ENCODE assay signal across 23 cellular contexts in the genomic region with DNA sequence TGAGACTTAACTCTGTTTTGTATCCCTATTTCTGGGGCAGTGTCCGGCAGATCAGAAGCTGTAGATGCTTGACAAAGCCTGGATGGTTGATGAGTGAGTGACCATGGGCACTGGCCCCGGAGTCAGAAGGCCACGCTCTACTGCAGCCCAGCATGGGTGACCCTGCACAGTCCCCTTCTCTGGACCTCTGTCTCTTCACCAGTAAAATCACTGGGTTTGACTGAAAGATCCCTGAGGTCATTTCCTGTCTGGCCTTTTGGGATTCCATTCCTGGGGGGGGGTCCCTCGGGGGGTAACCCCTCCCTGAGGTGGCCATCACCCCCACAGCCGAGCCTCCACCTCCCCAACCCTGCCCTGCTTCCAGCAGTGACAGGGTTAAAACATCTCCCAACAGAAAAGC. TPM values are rescaled to one million over a fixed set of nuclear protein-coding genes. Genes with fewer than 3 reads are reported as not detected.
DNase-seq lines count a peak whose midpoint lies in the region; ATAC-seq, FAIRE-seq and TF ChIP-seq lines count a peak whose summit lies in the region.
"Had no signal": no experiment of that assay in that cellular context is flagged by ENCODE, and none has a peak within 500 bp of the region (broad histone marks: within the 10 kb centered on the region; RNA-seq: fewer than 3 reads in every experiment).

No MANE protein-coding gene starts in this region.

- no peak for ATAC-seq in GM23338
- ATAC-seq in stimulated activated memory B cell treated with anti-CD40 and anti-IgM and Interleukin-4, amounts not matched to agents 10 μg/mL and 1 μg/mL and 100 μg/mL, for 72 hours, result no peak
- ATAC-seq: A549 had no signal

- H3F3A ChIP-seq in GM23338 (replicated peaks; ENCODE audit: low read depth) (no peaks in the 10 kb centered on the region), neural progenitor cell (ENCODE audit: low read depth) (peaks cover 5% of the 10 kb centered on the region)

- H3K4me2 ChIP-seq in GM23338 (no peak overlapping the region), neural progenitor cell (no peak overlapping the region)
- H3K4me2 ChIP-seq: A549; BLaER1 treated with 17β-estradiol and CSF1 and Interleukin-3, amounts not matched to agents 10 nM and 100 nM had no signal

- H3K9me3 Mint-ChIP-seq in GM23338, result no peaks in the 10 kb centered on the region
- H3K9me3 Mint-ChIP-seq in glutamatergic neuron (ENCODE audit: unreplicated experiment), result peaks cover 13% of the 10 kb centered on the region
- no peaks in the 10 kb centered on the region for H3K9me3 Mint-ChIP-seq in stimulated activated memory B cell treated with anti-CD40 and anti-IgM and Interleukin-4, amounts not matched to agents 10 μg/mL and 1 μg/mL and 100 μg/mL, for 72 hours
- no peaks in the 10 kb centered on the region for H3K9me3 Mint-ChIP-seq in neural progenitor cell
- H3K9me3 Mint-ChIP-seq: CD14-positive monocyte; CD4-positive, alpha-beta T cell had no signal

- H3K4me3 ChIP-seq in GM23338, result no peak overlapping the region
- H3K4me3 ChIP-seq in ascending aorta, result no peak overlapping the region
- no peak overlapping the region for H3K4me3 ChIP-seq in WERI-Rb-1 (ENCODE audit: low read depth, low read length)
- H3K4me3 ChIP-seq in neural progenitor cell, result no peak overlapping the region
- H3K4me3 ChIP-seq: A549; BLaER1 treated with 17β-estradiol and CSF1 and Interleukin-3, amounts not matched to agents 10 nM and 100 nM had no signal

- H2AFZ ChIP-seq in GM23338 (0 out of 2 replicates have a peak overlapping the region, but pooled peaks have one; percentile 10), neural progenitor cell (replicated peaks) (no peak overlapping the region)

- H3K27ac Mint-ChIP-seq in GM23338, result no peak overlapping the region
- no peak overlapping the region for H3K27ac Mint-ChIP-seq in glutamatergic neuron (ENCODE audit: unreplicated experiment)
- peak overlapping the region; percentile 47 for H3K27ac Mint-ChIP-seq in stimulated activated memory B cell treated with anti-CD40 and anti-IgM and Interleukin-4, amounts not matched to agents 10 μg/mL and 1 μg/mL and 100 μg/mL, for 72 hours
- no peak overlapping the region for H3K27ac Mint-ChIP-seq in neural progenitor cell
- H3K27ac Mint-ChIP-seq: CD4-positive, alpha-beta T cell; CD8-positive, alpha-beta memory T cell had no signal

- H3K9ac ChIP-seq in neural progenitor cell, result no peak overlapping the region
- H3K9ac ChIP-seq: BLaER1 treated with 17β-estradiol and CSF1 and Interleukin-3, amounts not matched to agents 10 nM and 100 nM had no signal

- no peaks in the 10 kb centered on the region for H3K36me3 Mint-ChIP-seq in GM23338 (ENCODE audit: low read depth)
- no peaks in the 10 kb centered on the region for H3K36me3 Mint-ChIP-seq in glutamatergic neuron (ENCODE audit: unreplicated experiment)
- no peaks in the 10 kb centered on the region for H3K36me3 Mint-ChIP-seq in stimulated activated memory B cell treated with anti-CD40 and anti-IgM and Interleukin-4, amounts not matched to agents 10 μg/mL and 1 μg/mL and 100 μg/mL, for 72 hours
- peaks cover 1% of the 10 kb centered on the region for H3K36me3 Mint-ChIP-seq in neural progenitor cell

- no peaks in the 10 kb centered on the region for H3K27me3 ChIP-seq in GM23338 (ENCODE audit: insufficient read depth)
- no peaks in the 10 kb centered on the region for H3K27me3 ChIP-seq in ascending aorta
- no peaks in the 10 kb centered on the region for H3K27me3 ChIP-seq in WERI-Rb-1 (ENCODE audit: insufficient read depth, low read depth, severe bottlenecking)
- no peaks in the 10 kb centered on the region for H3K27me3 ChIP-seq in neural progenitor cell
- H3K27me3 ChIP-seq: BE2C had no signal

- H3K4me3 Mint-ChIP-seq in GM23338 (no peak overlapping the region), glutamatergic neuron (ENCODE audit: unreplicated experiment) (peak overlapping the region; percentile 63), neural progenitor cell (no peak overlapping the region)
- H3K4me3 Mint-ChIP-seq in stimulated activated memory B cell treated with anti-CD40 and anti-IgM and Interleukin-4, amounts not matched to agents 10 μg/mL and 1 μg/mL and 100 μg/mL, for 72 hours, result no peak overlapping the region
- H3K4me3 Mint-ChIP-seq: CD14-positive monocyte; CD4-positive, alpha-beta T cell; CD8-positive, alpha-beta memory T cell had no signal

- H4K20me1 ChIP-seq in GM23338 (replicated peaks; ENCODE audit: insufficient read depth) (no peaks in the 10 kb centered on the region), neural progenitor cell (ENCODE audit: low read depth) (no peaks in the 10 kb centered on the region)

- intact Hi-C loops in ascending aorta (cut with DNase I), result no loop called here

- TF ChIP-seq CTCF in GM23338 (conservative IDR thresholded peaks at IDR 0.05; ENCODE audit: low read depth in 2 of 2) (no peak), ascending aorta (IDR thresholded peaks at IDR 0.05) (no peak), glutamatergic neuron (IDR thresholded peaks at IDR 0.05; ENCODE audit: partially characterized antibody, unreplicated experiment) (no peak), WERI-Rb-1 (IDR thresholded peaks at IDR 0.05; ENCODE audit: low read depth, low read length) (no peak), neural progenitor cell (IDR thresholded peaks at IDR 0.05) (no peak)

- H3K4me1 ChIP-seq in GM23338 (ENCODE audit: insufficient read depth), result peaks cover 7% of the 10 kb centered on the region; the same call in 1 of the 2 replicates
- H3K4me1 ChIP-seq in ascending aorta, result peaks cover 0 to 7% of the 10 kb centered on the region in 2 donors
- peaks cover 19% of the 10 kb centered on the region for H3K4me1 ChIP-seq in neural progenitor cell
- H3K4me1 ChIP-seq: A549, BE2C had no signal

- no peaks in the 10 kb centered on the region for H3K9me3 ChIP-seq in ascending aorta
- no peaks in the 10 kb centered on the region for H3K9me3 ChIP-seq in WERI-Rb-1 (ENCODE audit: severe bottlenecking)
- H3K9me3 ChIP-seq in neural progenitor cell (ENCODE audit: low read depth), result no peaks in the 10 kb centered on the region
- H3K9me3 ChIP-seq: A549; BE2C; BLaER1 treated with 17β-estradiol and CSF1 and Interleukin-3, amounts not matched to agents 10 nM and 100 nM had no signal

- no peak for FAIRE-seq in frontal cortex (lab: Jason Lieb, UNC)
- FAIRE-seq: A549, GM12891, H1 had no signal

- no peaks in the 10 kb centered on the region for H3K36me3 ChIP-seq in GM23338 (ENCODE audit: insufficient read depth)
- H3K36me3 ChIP-seq in ascending aorta, result peaks cover 0 to 4% of the 10 kb centered on the region in 2 donors
- H3K36me3 ChIP-seq in WERI-Rb-1, result no peaks in the 10 kb centered on the region
- no peaks in the 10 kb centered on the region for H3K36me3 ChIP-seq in neural progenitor cell
- H3K36me3 ChIP-seq: BE2C; BLaER1 treated with 17β-estradiol and CSF1 and Interleukin-3, amounts not matched to agents 10 nM and 100 nM had no signal

- H3K79me2 ChIP-seq in GM23338 (replicated peaks; ENCODE audit: insufficient read depth) (no peaks in the 10 kb centered on the region), neural progenitor cell (ENCODE audit: low read depth) (no peaks in the 10 kb centered on the region)

- H3K27me3 Mint-ChIP-seq in GM23338 (ENCODE audit: insufficient read depth, low read depth, poor library complexity), result peaks cover 6% of the 10 kb centered on the region
- H3K27me3 Mint-ChIP-seq in glutamatergic neuron (ENCODE audit: unreplicated experiment), result peaks cover 2% of the 10 kb centered on the region
- no peaks in the 10 kb centered on the region for H3K27me3 Mint-ChIP-seq in stimulated activated memory B cell treated with anti-CD40 and anti-IgM and Interleukin-4, amounts not matched to agents 10 μg/mL and 1 μg/mL and 100 μg/mL, for 72 hours
- H3K27me3 Mint-ChIP-seq in neural progenitor cell (ENCODE audit: insufficient read depth, low read depth), result peaks cover 8% of the 10 kb centered on the region
- H3K27me3 Mint-ChIP-seq: CD4-positive, alpha-beta T cell had no signal

- peaks cover 18% of the 10 kb centered on the region for H3K4me1 Mint-ChIP-seq in GM23338
- H3K4me1 Mint-ChIP-seq in glutamatergic neuron (ENCODE audit: low read depth, unreplicated experiment), result peaks cover 14% of the 10 kb centered on the region
- H3K4me1 Mint-ChIP-seq in stimulated activated memory B cell treated with anti-CD40 and anti-IgM and Interleukin-4, amounts not matched to agents 10 μg/mL and 1 μg/mL and 100 μg/mL, for 72 hours, result peaks cover 16% of the 10 kb centered on the region
- peaks cover 51% of the 10 kb centered on the region for H3K4me1 Mint-ChIP-seq in neural progenitor cell
- H3K4me1 Mint-ChIP-seq: CD8-positive, alpha-beta memory T cell had no signal

- H3K27ac ChIP-seq in GM23338 (ENCODE audit: low read depth) (no peak overlapping the region), ascending aorta (peak overlapping the region; percentile 30 to 53), WERI-Rb-1 (no peak overlapping the region), neural progenitor cell (no peak overlapping the region)
- H3K27ac ChIP-seq: A549; BLaER1 treated with 17β-estradiol and CSF1 and Interleukin-3, amounts not matched to agents 10 nM and 100 nM had no signal

- H3K9me2 ChIP-seq in GM23338 (ENCODE audit: insufficient read depth), result no peaks in the 10 kb centered on the region

- DNase-seq in GM23338 (ENCODE audit: low spot score), result no peak
- DNase-seq in ascending aorta (ENCODE audit: low spot score in 2 of 2), result no peak
- DNase-seq in glutamatergic neuron, result no peak
- DNase-seq in WERI-Rb-1, result no peak
- no peak for DNase-seq in neural progenitor cell (ENCODE audit: low spot score)
- DNase-seq in frontal cortex (ENCODE audit: low spot score in 2 of 2), result no peak
- DNase-seq: 8988T; ACHN; AML-193; BE2C; CD4-positive, alpha-beta T cell; CD8-positive, alpha-beta memory T cell; DMS53; DMS79 treated with DMSO at 0.1 percent for 48 hours; GF-D8; H7; HCEC 1CT had no signal

TF ChIP-seq in GM23338, 12 proteins besides CTCF, POLR2A, EP300 and RAD21 (continues in another document):
- no peak for TF ChIP-seq EZH2phosphoT487 (IDR thresholded peaks at IDR 0.05; ENCODE audit: unreplicated experiment)
- no peak for TF ChIP-seq POLR2AphosphoS5 (IDR thresholded peaks at IDR 0.05; ENCODE audit: low read depth)

RNA-seq across cellular contexts. Expression of gene MRPL35, which starts 31.7 kb away (rescaled TPM):
- total RNA-seq in GM23338 (2014; rRNA removed; shearing (Covaris generic)), result 33.5 and 43.8 TPM in 2 replicates
- polyA plus RNA-seq in GM23338 (2016; fragmentation: Nextera tagmentation; extraction: Ambion mirVana), result 57.2 and 62.0 TPM in 2 replicates
- 4.7 TPM for total RNA-seq in ascending aorta
- total RNA-seq in glutamatergic neuron (ENCODE audit: unreplicated experiment), result 32.3 TPM
- 24.8 and 38.1 TPM in 2 replicates for total RNA-seq in neural progenitor cell (ENCODE audit: low replicate concordance)
- 57.1 TPM for total RNA-seq in frontal cortex

RNA-seq across cellular contexts. Expression of gene IMMT, which starts 35.7 kb away (rescaled TPM):
- 83.1 and 96.7 TPM in 2 replicates for total RNA-seq in GM23338 (2014; rRNA removed; shearing (Covaris generic))
- 65.3 and 71.0 TPM in 2 replicates for polyA plus RNA-seq in GM23338 (2016; fragmentation: Nextera tagmentation; extraction: Ambion mirVana)
- total RNA-seq in ascending aorta (97.1 TPM), glutamatergic neuron (ENCODE audit: unreplicated experiment) (124 TPM), neural progenitor cell (ENCODE audit: low replicate concordance) (71.3 and 93.3 TPM in 2 replicates), frontal cortex (43.6 TPM)

Comparison
In these comparisons a context has a peak if more than half of its experiments do, and no peak if none do; other contexts are left out.
1. H3K27ac ChIP-seq: peak in ascending aorta (2 of 2); none in GM23338 (single experiment), WERI-Rb-1 (single experiment) and neural progenitor cell (single experiment).